9 cellular contexts compared by ENCODE assay signal in the genomic region with DNA sequence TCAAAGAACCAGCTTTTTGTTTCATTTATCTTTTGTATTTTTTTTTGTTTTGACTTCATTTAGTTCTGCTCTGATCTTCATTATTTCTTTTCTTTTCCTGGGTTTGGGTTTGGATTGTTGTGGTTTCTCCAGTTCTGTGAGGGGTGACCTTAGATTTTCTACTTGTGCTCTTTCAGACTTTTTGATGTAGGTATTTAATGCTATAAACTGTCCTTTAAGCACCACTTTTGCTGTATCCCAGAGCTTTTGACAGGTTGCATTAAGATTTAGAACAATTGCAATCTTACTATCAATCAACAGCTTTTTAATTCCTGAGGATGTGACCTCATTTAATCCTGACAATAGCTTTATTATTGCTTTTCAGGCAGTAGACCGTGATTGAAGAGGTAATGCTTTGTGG.
"Had no signal": no experiment of that assay in that cellular context is flagged by ENCODE, and none has a peak within 500 bp of the region (broad histone marks: within the 10 kb centered on the region; RNA-seq: fewer than 3 reads in every experiment).

No MANE protein-coding gene starts in this region.

- H3K4me2 ChIP-seq: KMS-11 had no signal

- DNase-seq: IMR-90, Karpas-422, KBM-7, KG1 had no signal

- H3K9me3 Mint-ChIP-seq: IgD-negative memory B cell had no signal

- ATAC-seq: HepG2 had no signal

- H3K9ac ChIP-seq: KMS-11 had no signal

- H3K27ac Mint-ChIP-seq: IgD-negative memory B cell had no signal

- H3K36me3 Mint-ChIP-seq: IgD-negative memory B cell had no signal

- H3K27ac ChIP-seq: HL-60, KMS-11 had no signal

- FAIRE-seq: HepG2, HTR-8/SVneo had no signal
